ENCODE assay signal across 30 cellular contexts in the genomic region with DNA sequence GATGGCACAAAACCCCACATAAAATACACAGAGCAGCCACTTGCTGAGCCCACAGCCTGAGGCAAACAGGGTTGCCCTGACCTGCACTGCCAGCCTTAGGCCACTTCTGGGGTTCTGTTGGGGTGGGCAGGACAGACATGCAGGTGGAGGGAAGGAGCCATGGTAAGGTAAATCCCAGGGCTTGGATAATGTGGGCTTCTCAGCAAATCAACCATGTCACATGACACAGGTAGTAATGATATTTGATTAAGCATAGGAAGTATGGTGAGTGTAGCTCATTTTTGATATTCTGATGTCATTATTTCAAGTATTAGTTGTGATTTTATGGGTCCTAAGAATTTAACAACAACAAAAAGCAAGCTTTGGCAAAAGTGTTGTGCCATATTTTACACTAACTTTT.
"Had no signal": no experiment of that assay in that cellular context is flagged by ENCODE, and none has a peak within 500 bp of the region (broad histone marks: within the 10 kb centered on the region; RNA-seq: fewer than 3 reads in every experiment).

No MANE protein-coding gene starts in this region.

- H3K4me3 ChIP-seq: ovary, psoas muscle, right lobe of liver, sigmoid colon, stomach, thoracic aorta, thyroid gland, tibial nerve, upper lobe of left lung, vagina had no signal

- H2AFZ ChIP-seq: parathyroid adenoma had no signal

- H3K4me1 ChIP-seq: parathyroid adenoma, psoas muscle, sigmoid colon, thyroid gland, tibial nerve, vagina had no signal

- H3K27ac ChIP-seq: neutrophil, ovary, parathyroid adenoma, psoas muscle, sigmoid colon, stomach, thoracic aorta, thyroid gland, tibial nerve, upper lobe of left lung, vagina had no signal

- ATAC-seq: natural killer cell treated with Interleukin-12 subunit alpha and Interleukin-12 subunit beta and Interleukin-15 and Interleukin-18, amount 100 ng/mL, for 72 hours; psoas muscle; right cardiac atrium; right lobe of liver; stimulated activated effector memory CD8-positive, alpha-beta T cell treated with anti-CD3 and anti-CD28 coated beads, Interleukin-12 subunit alpha, Interleukin-12 subunit beta, amount 100 ng/mL, for 72 hours; stimulated activated naive B cell treated with anti-CD40 and anti-IgM and Interleukin-4, amounts not matched to agents 10 μg/mL and 1 μg/mL and 100 μg/mL, for 72 hours had no signal

- H3K4me1 Mint-ChIP-seq: neural crest cell; stimulated activated effector memory CD8-positive, alpha-beta T cell treated with anti-CD3 and anti-CD28 coated beads, Interleukin-12 subunit alpha, Interleukin-12 subunit beta, amount 100 ng/mL, for 72 hours; stimulated activated naive B cell treated with anti-CD40 and anti-IgM and Interleukin-4, amounts not matched to agents 10 μg/mL and 1 μg/mL and 100 μg/mL, for 72 hours had no signal

- FAIRE-seq: small intestine, urothelium cell line had no signal

- H3K27me3 Mint-ChIP-seq: progenitor cell of endocrine pancreas had no signal

- H3K36me3 ChIP-seq: neutrophil, ovary, right lobe of liver, sigmoid colon, stomach, thoracic aorta, thyroid gland, tibial nerve, upper lobe of left lung, vagina had no signal

- H3K9me3 ChIP-seq: neutrophil, ovary, psoas muscle, right lobe of liver, sigmoid colon, stomach, thoracic aorta, thyroid gland, tibial nerve, upper lobe of left lung, vagina had no signal

- DNase-seq: nephron progenitor cell; nucleus accumbens; ovary; posterior cingulate gyrus; psoas muscle; right cardiac atrium; right lobe of liver; sigmoid colon; small intestine; stimulated activated CD4-positive, alpha-beta T cell treated with anti-CD3 and anti-CD28 coated beads, Interleukin-15, amount 100 ng/mL, for 24 hours; stimulated activated CD4-positive, alpha-beta T cell treated with anti-CD3 and anti-CD28 coated beads, Interleukin-2, amount 100 ng/mL, for 24 hours; stimulated activated CD4-positive, alpha-beta T cell treated with anti-CD3 and anti-CD28 coated beads, Interleukin-2, amount 100 ng/mL, for 48 hours; stimulated activated CD4-positive, alpha-beta T cell treated with anti-CD3 and anti-CD28 coated beads, Interleukin-4, amount 100 ng/mL, for 24 hours; stimulated activated naive B cell treated with anti-CD40 and anti-IgM and Interleukin-4, amounts not matched to agents 10 μg/mL and 1 μg/mL and 100 μg/mL, for 72 hours; stimulated activated naive CD4-positive, alpha-beta T cell treated with Interleukin-2 at 50 U/mL for 16 hours; stomach; thyroid gland; trophoblast cell had no signal

- H3K27me3 ChIP-seq: ovary, right lobe of liver, stomach, thyroid gland, tibial nerve, upper lobe of left lung, vagina had no signal

- H3K4me3 Mint-ChIP-seq: natural killer cell treated with Interleukin-12 subunit alpha and Interleukin-12 subunit beta and Interleukin-15 and Interleukin-18, amount 100 ng/mL, for 72 hours; nephron progenitor cell; neural crest cell; stimulated activated effector memory CD8-positive, alpha-beta T cell treated with anti-CD3 and anti-CD28 coated beads, Interleukin-12 subunit alpha, Interleukin-12 subunit beta, amount 100 ng/mL, for 72 hours; stimulated activated naive B cell treated with anti-CD40 and anti-IgM and Interleukin-4, amounts not matched to agents 10 μg/mL and 1 μg/mL and 100 μg/mL, for 72 hours; stimulated activated naive CD8-positive, alpha-beta T cell treated with anti-CD3 and anti-CD28 coated beads, Interleukin-15, Interleukin-2, amounts not matched to agents 100 ng/mL and 50 ng/mL, for 24 hours had no signal

- H3K79me2 ChIP-seq: parathyroid adenoma had no signal

- H3K9ac ChIP-seq: parathyroid adenoma had no signal

- H3K9me3 Mint-ChIP-seq: natural killer cell treated with Interleukin-12 subunit alpha and Interleukin-12 subunit beta and Interleukin-15 and Interleukin-18, amount 100 ng/mL, for 72 hours; nephron progenitor cell; neural crest cell; stimulated activated effector memory CD8-positive, alpha-beta T cell treated with anti-CD3 and anti-CD28 coated beads, Interleukin-12 subunit alpha, Interleukin-12 subunit beta, amount 100 ng/mL, for 72 hours; stimulated activated naive B cell treated with anti-CD40 and anti-IgM and Interleukin-4, amounts not matched to agents 10 μg/mL and 1 μg/mL and 100 μg/mL, for 72 hours; stimulated activated naive CD8-positive, alpha-beta T cell treated with anti-CD3 and anti-CD28 coated beads, Interleukin-15, Interleukin-2, amounts not matched to agents 100 ng/mL and 50 ng/mL, for 24 hours had no signal

- H3K27ac Mint-ChIP-seq: natural killer cell treated with Interleukin-12 subunit alpha and Interleukin-12 subunit beta and Interleukin-15 and Interleukin-18, amount 100 ng/mL, for 72 hours; nephron progenitor cell; progenitor cell of endocrine pancreas; stimulated activated effector memory CD8-positive, alpha-beta T cell treated with anti-CD3 and anti-CD28 coated beads, Interleukin-12 subunit alpha, Interleukin-12 subunit beta, amount 100 ng/mL, for 72 hours; stimulated activated naive B cell treated with anti-CD40 and anti-IgM and Interleukin-4, amounts not matched to agents 10 μg/mL and 1 μg/mL and 100 μg/mL, for 72 hours; stimulated activated naive CD8-positive, alpha-beta T cell treated with anti-CD3 and anti-CD28 coated beads, Interleukin-15, Interleukin-2, amounts not matched to agents 100 ng/mL and 50 ng/mL, for 24 hours had no signal

- H3K36me3 Mint-ChIP-seq: natural killer cell treated with Interleukin-12 subunit alpha and Interleukin-12 subunit beta and Interleukin-15 and Interleukin-18, amount 100 ng/mL, for 72 hours; stimulated activated effector memory CD8-positive, alpha-beta T cell treated with anti-CD3 and anti-CD28 coated beads, Interleukin-12 subunit alpha, Interleukin-12 subunit beta, amount 100 ng/mL, for 72 hours; stimulated activated naive B cell treated with anti-CD40 and anti-IgM and Interleukin-4, amounts not matched to agents 10 μg/mL and 1 μg/mL and 100 μg/mL, for 72 hours had no signal
